In the genomic region with DNA sequence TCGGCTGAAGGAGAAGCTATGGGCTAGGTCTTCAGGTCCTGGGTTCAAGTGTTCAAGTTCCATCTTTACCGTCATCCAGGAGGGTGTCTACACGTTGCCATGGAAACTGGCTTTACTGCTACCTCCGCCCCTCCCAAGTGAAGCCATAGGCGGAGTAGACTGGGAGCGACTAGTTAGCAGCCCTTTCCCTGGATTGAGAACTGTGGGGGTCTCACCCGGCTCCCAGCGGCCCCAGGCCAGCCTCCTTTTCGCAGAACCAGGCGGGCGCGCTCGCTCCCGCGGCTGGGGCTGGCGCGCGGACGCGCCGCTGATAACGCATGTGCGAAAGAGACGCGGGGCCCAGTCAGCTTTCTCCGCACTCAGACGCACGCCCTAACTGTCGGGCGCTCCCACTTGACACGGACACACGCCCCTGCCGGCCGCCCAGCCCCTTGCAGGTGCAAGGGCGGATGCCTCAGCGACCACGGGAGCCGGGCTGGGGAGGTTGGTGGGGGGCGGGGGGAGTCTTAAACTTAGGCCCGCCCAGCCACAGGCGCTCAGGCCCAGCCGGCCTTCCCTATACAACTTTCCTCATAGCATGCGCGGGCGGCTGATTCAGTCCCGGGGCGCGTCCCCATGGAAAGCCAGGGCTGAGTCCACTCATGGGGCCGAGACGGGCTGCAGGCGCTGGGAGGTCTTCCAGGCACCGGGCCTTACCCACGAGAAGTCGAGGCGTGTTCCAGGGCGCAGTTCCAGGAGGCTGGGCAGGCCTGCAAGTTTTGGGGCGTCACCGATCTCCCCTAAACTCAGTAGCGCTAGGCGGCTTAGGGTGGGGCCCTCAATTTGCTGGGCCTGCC, we compare ENCODE assay signal across 8 cellular contexts. TPM values are rescaled to one million over a fixed set of nuclear protein-coding genes. Genes with fewer than 3 reads are reported as not detected.
DNase-seq lines count a peak whose midpoint lies in the region; ATAC-seq, FAIRE-seq and TF ChIP-seq lines count a peak whose summit lies in the region.

No MANE protein-coding gene starts in this region.

- WGBS in esophagus muscularis mucosa: 22% methylated on average over 11 of the region's 60 CpGs

- H3K4me1 ChIP-seq in esophagus muscularis mucosa (peaks cover 18 to 25% (median 21%) of the 10 kb centered on the region in 4 donors), stomach smooth muscle (ENCODE audit: control insufficient read depth, insufficient read depth, low read length) (peaks cover 13% of the 10 kb centered on the region)

- H3K27me3 ChIP-seq in esophagus muscularis mucosa: no peaks in the 10 kb centered on the region
- H3K27me3 ChIP-seq in stomach smooth muscle (ENCODE audit: control insufficient read depth in 1 of 2, insufficient read depth in 2 of 2, low read length in 2 of 2): no peaks in the 10 kb centered on the region

- H3K27ac ChIP-seq in esophagus muscularis mucosa (replicated peaks in 1 of 4) (peak overlapping the region; percentile 68 to 77 (median 73)), stomach smooth muscle (ENCODE audit: low read length) (peak overlapping the region; percentile 24)

- no peak overlapping the region for H3K27ac Mint-ChIP-seq in activated T-cell treated with anti-CD3 and anti-CD28 coated beads, Interleukin-2, amount 50 U/mL, for 24 hours
- H3K27ac Mint-ChIP-seq in naive B cell: peak overlapping the region in 2 of 6 donors; percentile 76 to 93

- TF ChIP-seq CTCF in esophagus muscularis mucosa (IDR thresholded peaks at IDR 0.05): peak; percentile 30 to 60 (median 40)

- no peaks in the 10 kb centered on the region for H3K9me3 ChIP-seq in esophagus muscularis mucosa
- no peaks in the 10 kb centered on the region for H3K9me3 ChIP-seq in stomach smooth muscle (ENCODE audit: control insufficient read depth in 2 of 2, low read length in 2 of 2)

- peaks cover 8% of the 10 kb centered on the region for H3K36me3 Mint-ChIP-seq in activated T-cell treated with anti-CD3 and anti-CD28 coated beads, Interleukin-2, amount 50 U/mL, for 24 hours (ENCODE audit: low read depth)
- H3K36me3 Mint-ChIP-seq in naive B cell: peaks cover 0 to 11% of the 10 kb centered on the region in 2 donors

- H3K36me3 ChIP-seq in esophagus muscularis mucosa: peaks cover 0 to 5% (median 3%) of the 10 kb centered on the region in 4 donors
- H3K36me3 ChIP-seq in stomach smooth muscle (ENCODE audit: control insufficient read depth in 2 of 2, insufficient read depth in 2 of 2, low read length in 2 of 2): peaks cover 0 to 2% of the 10 kb centered on the region in 2 donors

- TF ChIP-seq EP300 in esophagus muscularis mucosa (IDR thresholded peaks at IDR 0.05): no peak

- peak overlapping the region; percentile 54 to 62 (median 57) for H3K4me3 ChIP-seq in esophagus muscularis mucosa
- peak overlapping the region; percentile 71 to 74 for H3K4me3 ChIP-seq in stomach smooth muscle (ENCODE audit: low read length in 2 of 2)

- ATAC-seq in HG02588 (IDR thresholded peaks at IDR 0.05; ENCODE audit: unreplicated experiment) (peak; percentile 57), naive B cell (ENCODE audit: low read depth in 2 of 2) (peak; percentile 96)

- FAIRE-seq in urothelium cell line (lab: Jason Lieb, UNC): no peak

- intact Hi-C loops in esophagus muscularis mucosa (cut with DNase I): no loop called here

- peak overlapping the region; percentile 68 to 81 for H3K9ac ChIP-seq in stomach smooth muscle (ENCODE audit: low read length in 2 of 2)

- H3K9me3 Mint-ChIP-seq in activated T-cell treated with anti-CD3 and anti-CD28 coated beads, Interleukin-2, amount 50 U/mL, for 24 hours: no peaks in the 10 kb centered on the region
- H3K9me3 Mint-ChIP-seq in naive B cell: no peaks in the 10 kb centered on the region

- peak overlapping the region; percentile 45 for H3K4me3 Mint-ChIP-seq in activated T-cell treated with anti-CD3 and anti-CD28 coated beads, Interleukin-2, amount 50 U/mL, for 24 hours
- H3K4me3 Mint-ChIP-seq in naive B cell: peak overlapping the region; percentile 42 to 75 (median 64)

- TF ChIP-seq POLR2A in esophagus muscularis mucosa (IDR thresholded peaks at IDR 0.05; ENCODE audit: low read depth): no peak

- no peaks in the 10 kb centered on the region for H3K27me3 Mint-ChIP-seq in activated T-cell treated with anti-CD3 and anti-CD28 coated beads, Interleukin-2, amount 50 U/mL, for 24 hours
- H3K27me3 Mint-ChIP-seq in naive B cell: no peaks in the 10 kb centered on the region

- H3K4me1 Mint-ChIP-seq in activated T-cell treated with anti-CD3 and anti-CD28 coated beads, Interleukin-2, amount 50 U/mL, for 24 hours (ENCODE audit: low read depth): peaks cover 23% of the 10 kb centered on the region
- peaks cover 47 to 53% (median 53%) of the 10 kb centered on the region in 3 donors for H3K4me1 Mint-ChIP-seq in naive B cell

- DNase-seq in Daoy (ENCODE audit: low read depth) (peak; percentile 80), NCI-H748 treated with DMSO at 0.1 percent for 48 hours (lab: John Stamatoyannopoulos, UW) (peak; percentile 69), esophagus muscularis mucosa (ENCODE audit: extremely low spot score) (no peak), naive B cell (peak; percentile 82), urothelium cell line (ENCODE audit: low spot score) (no peak)
- DNase-seq in activated T-cell treated with anti-CD3 and anti-CD28 coated beads, Interleukin-2, amount 50 U/mL, for 24 hours: peak; percentile 83

RNA-seq across cellular contexts. Expression of a gene that starts 7.4 kb away (rescaled TPM):
- 10.6 and 16.7 TPM in 2 replicates for total RNA-seq in Daoy (2014; rRNA removed; shearing (Covaris generic))
- 1 to 10 TPM in 3 of 4 donors, under 1 TPM in 1; 0.83 to 4.5 (median 3.2) TPM for total RNA-seq in esophagus muscularis mucosa
- 1 to 10 TPM in 5 of 6 donors, not detected in 1; 2.6 to 6.0 (median 3.3) TPM for polyA plus RNA-seq in naive B cell (ENCODE audit: low read depth in 6 of 6)

RNA-seq across cellular contexts. Expression of a gene that starts 7.7 kb away (rescaled TPM):
- total RNA-seq in Daoy (2014; rRNA removed; shearing (Covaris generic)): 1.1 and 2.4 TPM in 2 replicates
- total RNA-seq in esophagus muscularis mucosa: 1 to 10 TPM in 2 of 4 donors, under 1 TPM in 1, not detected in 1; 0.91 to 1.7 (median 1.7) TPM
- polyA plus RNA-seq in naive B cell (ENCODE audit: low read depth in 6 of 6): 1 to 10 TPM in 3 of 6 donors, under 1 TPM in 2, not detected in 1; 0.54 to 2.9 (median 2.1) TPM

RNA-seq across cellular contexts. Expression of a gene that starts 19.8 kb away (rescaled TPM):
- 44.5 and 46.2 TPM in 2 replicates for total RNA-seq in Daoy (2014; rRNA removed; shearing (Covaris generic))
- total RNA-seq in esophagus muscularis mucosa: 100 to 1,000 TPM in 2 of 4 donors, 10 to 100 TPM in 2; 61.5 to 142 (median 115) TPM
- 1 to 10 TPM; 2.8 to 8.8 (median 7.0) TPM for polyA plus RNA-seq in naive B cell (ENCODE audit: low read depth in 6 of 6)

RNA-seq across cellular contexts. Expression of a gene that starts 37.3 kb away (rescaled TPM):
- not detected in 2 replicates for total RNA-seq in Daoy (2014; rRNA removed; shearing (Covaris generic))
- under 1 TPM in 1 of 4 donors, not detected in 3; 0.42 TPM for total RNA-seq in esophagus muscularis mucosa
- polyA plus RNA-seq in naive B cell (ENCODE audit: low read depth in 6 of 6): not detected

RNA-seq across cellular contexts. Expression of a gene that starts 37.4 kb away (rescaled TPM):
- not detected in 2 replicates for total RNA-seq in Daoy (2014; rRNA removed; shearing (Covaris generic))
- total RNA-seq in esophagus muscularis mucosa: under 1 TPM in 2 of 4 donors, not detected in 2; 0.11 to 0.19 TPM
- polyA plus RNA-seq in naive B cell (ENCODE audit: low read depth in 6 of 6): not detected

Comparison
In these comparisons a context has a peak if more than half of its experiments do, and no peak if none do; other contexts are left out.
1. DNase-seq: peak in Daoy (single experiment), NCI-H748 treated with DMSO at 0.1 percent for 48 hours (single experiment), activated T-cell treated with anti-CD3 and anti-CD28 coated beads, Interleukin-2, amount 50 U/mL, for 24 hours (single experiment) and naive B cell (single experiment); none in esophagus muscularis mucosa (single experiment) and urothelium cell line (single experiment).